ENCODE assay signal across 8 cellular contexts in genomic region chr15:22664294-22665058, GRCh38.
DNase-seq lines count a peak whose midpoint lies in the region; ATAC-seq and TF ChIP-seq lines count a peak whose summit lies in the region.
"Not testable (repeated sequence)": the region's sequence is repeated elsewhere in the genome, so short reads cannot be mapped to it uniquely, and the experiment has no call there.

No MANE protein-coding gene starts in this region.

- not testable (repeated sequence) for TF ChIP-seq CTCF in SU-DHL-6 (IDR thresholded peaks at IDR 0.05; ENCODE audit: insufficient read depth, low read length, poor library complexity, severe bottlenecking); fibroblast of mammary gland (conservative IDR thresholded peaks at IDR 0.05; ENCODE audit: control insufficient read depth, insufficient read depth, low read depth, low read length); mucosa of descending colon (IDR thresholded peaks at IDR 0.05)

- H3K4me1 ChIP-seq in mucosa of descending colon (ENCODE audit: low read depth): not testable (repeated sequence)

- H3K27ac Mint-ChIP-seq in activated naive CD4-positive, alpha-beta T cell treated with anti-CD3 and anti-CD28 coated beads, Interleukin-2, amount 50 U/mL, for 24 hours: not testable (repeated sequence)

- ATAC-seq in GM21367 (IDR thresholded peaks at IDR 0.05; ENCODE audit: unreplicated experiment): peak; percentile 63
- peak; percentile 76 for ATAC-seq in HG03354 (IDR thresholded peaks at IDR 0.05; ENCODE audit: poor library complexity, severe bottlenecking, unreplicated experiment)
- peak; percentile 94 for ATAC-seq in mucosa of descending colon

- H3F3A ChIP-seq in SU-DHL-6 (ENCODE audit: insufficient read depth): not testable (repeated sequence)

- H3K4me3 ChIP-seq in SU-DHL-6 (ENCODE audit: insufficient read depth, low read length, poor library complexity, severe bottlenecking): peak overlapping the region; percentile 18
- H3K4me3 ChIP-seq in fibroblast of mammary gland (ENCODE audit: control insufficient read depth, low read depth, low read length): peak overlapping the region; percentile 54
- not testable (repeated sequence) for H3K4me3 ChIP-seq in mucosa of descending colon

- not testable (repeated sequence) for H3K9me2 ChIP-seq in SU-DHL-6 (replicated peaks; ENCODE audit: insufficient read depth, low read length)

- not testable (repeated sequence) for H3K9me3 ChIP-seq in SU-DHL-6 (ENCODE audit: insufficient read depth, low read length); mucosa of descending colon

- H3K4me3 Mint-ChIP-seq in activated naive CD4-positive, alpha-beta T cell treated with anti-CD3 and anti-CD28 coated beads, Interleukin-2, amount 50 U/mL, for 24 hours: peak overlapping the region; percentile 88

- H2AFZ ChIP-seq in SU-DHL-6 (ENCODE audit: low read depth, low read length, severe bottlenecking): not testable (repeated sequence)

- H3K79me2 ChIP-seq in SU-DHL-6 (ENCODE audit: insufficient read depth, low read length): not testable (repeated sequence)

- not testable (repeated sequence) for H3K27me3 ChIP-seq in SU-DHL-6 (ENCODE audit: low read length)

- not testable (repeated sequence) for H3K36me3 Mint-ChIP-seq in activated naive CD4-positive, alpha-beta T cell treated with anti-CD3 and anti-CD28 coated beads, Interleukin-2, amount 50 U/mL, for 24 hours

- not testable (repeated sequence) for H3K36me3 ChIP-seq in SU-DHL-6 (ENCODE audit: low read length); mucosa of descending colon (ENCODE audit: low read depth)

- not testable (repeated sequence) for H3K27me3 Mint-ChIP-seq in activated naive CD4-positive, alpha-beta T cell treated with anti-CD3 and anti-CD28 coated beads, Interleukin-2, amount 50 U/mL, for 24 hours

- H3K9ac ChIP-seq in SU-DHL-6 (ENCODE audit: low read length): 0 out of 2 replicates have a peak overlapping the region, but pooled peaks have one; percentile 11

- peak overlapping the region; percentile 31 for H3K4me2 ChIP-seq in SU-DHL-6 (ENCODE audit: low read depth, low read length, poor library complexity, severe bottlenecking)

- intact Hi-C loops in mucosa of descending colon (cut with DNase I, micrococcal nuclease): not testable (repeated sequence)

- not testable (repeated sequence) for H4K20me1 ChIP-seq in SU-DHL-6 (ENCODE audit: low read depth, low read length)

- peaks cover 21% of the 10 kb centered on the region for H3K4me1 Mint-ChIP-seq in activated naive CD4-positive, alpha-beta T cell treated with anti-CD3 and anti-CD28 coated beads, Interleukin-2, amount 50 U/mL, for 24 hours

- not testable (repeated sequence) for H3K27ac ChIP-seq in SU-DHL-6 (ENCODE audit: low read depth, low read length)

- H3K9me3 Mint-ChIP-seq in activated naive CD4-positive, alpha-beta T cell treated with anti-CD3 and anti-CD28 coated beads, Interleukin-2, amount 50 U/mL, for 24 hours: not testable (repeated sequence)

- DNase-seq in COLO668 (lab: John Stamatoyannopoulos, UW; ENCODE audit: unreplicated experiment) (peak; percentile 63), fibroblast of mammary gland (ENCODE audit: low read depth) (peak; percentile 24), mucosa of descending colon (peak in 2 of 3 donors; percentile 16 to 55)
- peak; percentile 12 to 19 for DNase-seq in stimulated activated CD8-positive, alpha-beta memory T cell treated with anti-CD3 and anti-CD28 coated beads, Interleukin-2, amount 100 ng/mL, for 48 hours (ENCODE audit: low read depth in 2 of 2)
